Comparison of ENCODE assay signal across 1 cellular context in genomic region chr6:116371384-116372209, GRCh38.
TF ChIP-seq lines count a peak whose summit lies in the region.

No MANE protein-coding gene starts in this region.

TF ChIP-seq in HEK293, 187 proteins besides CTCF, POLR2A, EP300 and RAD21 (continued from another document and continues in another):
- TF ChIP-seq ZNF398 (tag by site-specific recombination; IDR thresholded peaks at IDR 0.05), result no peak; the same call in 1 of the 2 replicates
- TF ChIP-seq ZNF785 (tag by site-specific recombination; IDR thresholded peaks at IDR 0.05), result no peak
- TF ChIP-seq KLF17 (tag by site-specific recombination; IDR thresholded peaks at IDR 0.05), result 0 out of 2 replicates have a peak, but pooled peaks have one; percentile 14
- no peak for TF ChIP-seq ZSCAN4 (tag by site-specific recombination; IDR thresholded peaks at IDR 0.05)
- no peak for TF ChIP-seq ZNF670 (tag by site-specific recombination; IDR thresholded peaks at IDR 0.05; ENCODE audit: low read depth)
- TF ChIP-seq ZBTB17 (tag by site-specific recombination; IDR thresholded peaks at IDR 0.05), result peak; percentile 99
- 0 out of 2 replicates have a peak, but pooled peaks have one; percentile 11 for TF ChIP-seq ZNF596 (tag by site-specific recombination; IDR thresholded peaks at IDR 0.05)
- TF ChIP-seq AEBP2 (tag by site-specific recombination; IDR thresholded peaks at IDR 0.05; ENCODE audit: borderline replicate concordance), result no peak
- TF ChIP-seq ZNF274 (IDR thresholded peaks at IDR 0.05; ENCODE audit: low read length), result no peak
- no peak for TF ChIP-seq ZNF274 (tag by site-specific recombination; IDR thresholded peaks at IDR 0.05; ENCODE audit: borderline replicate concordance)
- no peak for TF ChIP-seq ZNF76 (tag by site-specific recombination; IDR thresholded peaks at IDR 0.05; ENCODE audit: borderline replicate concordance, low read depth)
- TF ChIP-seq WT1 (tag by site-specific recombination; IDR thresholded peaks at IDR 0.05), result no peak
- TF ChIP-seq PRDM6 (tag by site-specific recombination; IDR thresholded peaks at IDR 0.05), result 0 out of 2 replicates have a peak, but pooled peaks have one; percentile 11
- TF ChIP-seq ZNF776 (tag by site-specific recombination; IDR thresholded peaks at IDR 0.05; ENCODE audit: borderline replicate concordance), result no peak
- no peak for TF ChIP-seq INSM2 (tag by site-specific recombination; IDR thresholded peaks at IDR 0.05)
- no peak for TF ChIP-seq ZNF404 (tag by site-specific recombination; IDR thresholded peaks at IDR 0.05)
- no peak for TF ChIP-seq ZNF157 (tag by site-specific recombination; IDR thresholded peaks at IDR 0.05)
- TF ChIP-seq ZNF777 (tag by site-specific recombination; IDR thresholded peaks at IDR 0.05; ENCODE audit: borderline replicate concordance), result peak; percentile 96
- TF ChIP-seq BCL6B (tag by site-specific recombination; IDR thresholded peaks at IDR 0.05), result peak; percentile 47
- no peak for TF ChIP-seq ZBTB8A (tag by site-specific recombination; IDR thresholded peaks at IDR 0.05)
- no peak for TF ChIP-seq ZNF169 (tag by site-specific recombination; IDR thresholded peaks at IDR 0.05)
- no peak for TF ChIP-seq REPIN1 (tag by site-specific recombination; IDR thresholded peaks at IDR 0.05; ENCODE audit: low read depth)
- TF ChIP-seq ZNF768 (tag by site-specific recombination; IDR thresholded peaks at IDR 0.05), result no peak
- no peak for TF ChIP-seq YY1 (tag by site-specific recombination; IDR thresholded peaks at IDR 0.05)
- TF ChIP-seq ZFP69B (tag by site-specific recombination; IDR thresholded peaks at IDR 0.05), result no peak
- peak; percentile 47; the same call in 1 of the 2 replicates for TF ChIP-seq ZNF394 (tag by site-specific recombination; IDR thresholded peaks at IDR 0.05; ENCODE audit: borderline replicate concordance)
- no peak for TF ChIP-seq SETDB1 (IDR thresholded peaks at IDR 0.05; ENCODE audit: insufficient read length, low read length)
- TF ChIP-seq ZNF548 (tag by site-specific recombination; IDR thresholded peaks at IDR 0.05), result no peak
- no peak for TF ChIP-seq ZNF221 (tag by site-specific recombination; IDR thresholded peaks at IDR 0.05; ENCODE audit: borderline replicate concordance)
- TF ChIP-seq ZNF266 (tag by site-specific recombination; IDR thresholded peaks at IDR 0.05; ENCODE audit: low read depth), result no peak
- TF ChIP-seq ZBTB10 (tag by site-specific recombination; IDR thresholded peaks at IDR 0.05), result no peak
- TF ChIP-seq ZBTB20 (tag by site-specific recombination; IDR thresholded peaks at IDR 0.05), result peak; percentile 85
- TF ChIP-seq ZNF529 (tag by site-specific recombination; IDR thresholded peaks at IDR 0.05; ENCODE audit: insufficient replicate concordance), result no peak
- TF ChIP-seq ZNF140 (tag by site-specific recombination; IDR thresholded peaks at IDR 0.05), result no peak
- no peak; the same call in 1 of the 2 replicates for TF ChIP-seq TRIM28 (IDR thresholded peaks at IDR 0.05; ENCODE audit: borderline replicate concordance, low read length)
- TF ChIP-seq PBX3 (CRISPR knock-in tag; IDR thresholded peaks at IDR 0.05), result no peak; the same call in 1 of the 2 replicates
- no peak for TF ChIP-seq ZNF530 (tag by site-specific recombination; IDR thresholded peaks at IDR 0.05; ENCODE audit: low read depth)
- TF ChIP-seq TSHZ1 (tag by site-specific recombination; IDR thresholded peaks at IDR 0.05; ENCODE audit: borderline replicate concordance), result no peak
- TF ChIP-seq ZNF639 (tag by site-specific recombination; IDR thresholded peaks at IDR 0.05), result no peak
